12 cellular contexts compared by ENCODE assay signal in the genomic region with DNA sequence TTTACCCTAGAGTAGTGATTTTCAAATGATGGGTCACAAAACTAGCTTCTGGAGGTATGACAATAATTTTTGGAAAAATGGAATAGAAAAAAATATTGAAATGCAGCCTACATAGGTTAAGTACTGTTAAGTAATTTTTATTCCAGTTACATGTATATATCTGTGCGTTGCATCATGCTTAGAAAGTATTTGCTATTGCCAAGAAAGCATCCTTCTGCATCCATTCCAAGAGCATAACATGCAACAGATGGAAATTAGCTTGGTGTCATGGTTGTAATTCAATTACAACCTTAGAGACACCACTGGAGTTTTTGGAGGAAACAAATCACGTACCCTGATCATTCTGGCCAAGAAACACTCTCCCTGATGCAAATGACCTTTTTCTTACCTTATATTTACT. TPM values are rescaled to one million over a fixed set of nuclear protein-coding genes. Genes with fewer than 3 reads are reported as not detected.
DNase-seq lines count a peak whose midpoint lies in the region; ATAC-seq and TF ChIP-seq lines count a peak whose summit lies in the region.
"Had no signal": no experiment of that assay in that cellular context is flagged by ENCODE, and none has a peak within 500 bp of the region (broad histone marks: within the 10 kb centered on the region; RNA-seq: fewer than 3 reads in every experiment).

No MANE protein-coding gene starts in this region.

- TF ChIP-seq CTCF in Panc1 (IDR thresholded peaks at IDR 0.05) = no peak
- TF ChIP-seq CTCF in progenitor cell of endocrine pancreas (IDR thresholded peaks at IDR 0.05; ENCODE audit: unreplicated experiment) = no peak

- H3K9me3 Mint-ChIP-seq in activated T-cell treated with anti-CD3 and anti-CD28 coated beads, Interleukin-2, amount 50 U/mL, for 24 hours = no peaks in the 10 kb centered on the region
- H3K9me3 Mint-ChIP-seq in dendritic cell treated with granulocyte-macrophage colony-stimulating factor and Interleukin-4, amounts not matched to agents 40 ng/mL and 50 ng/mL, for 4 days = no peaks in the 10 kb centered on the region
- no peaks in the 10 kb centered on the region for H3K9me3 Mint-ChIP-seq in progenitor cell of endocrine pancreas (ENCODE audit: low read depth)

- no peaks in the 10 kb centered on the region for H3K27me3 Mint-ChIP-seq in activated T-cell treated with anti-CD3 and anti-CD28 coated beads, Interleukin-2, amount 50 U/mL, for 24 hours
- peaks cover 5% of the 10 kb centered on the region for H3K27me3 Mint-ChIP-seq in dendritic cell treated with granulocyte-macrophage colony-stimulating factor and Interleukin-4, amounts not matched to agents 40 ng/mL and 50 ng/mL, for 4 days
- H3K27me3 Mint-ChIP-seq in progenitor cell of endocrine pancreas = peaks cover 4% of the 10 kb centered on the region

- no peaks in the 10 kb centered on the region for H3K27me3 ChIP-seq in Panc1 (ENCODE audit: control insufficient read depth, insufficient read depth, low read length)
- H3K27me3 ChIP-seq: heart right ventricle had no signal

- peaks cover 6% of the 10 kb centered on the region; the same call in 1 of the 2 replicates for H3K4me1 ChIP-seq in Panc1 (ENCODE audit: control insufficient read depth, insufficient read depth, low read length)

- no peak overlapping the region for H3K27ac Mint-ChIP-seq in activated T-cell treated with anti-CD3 and anti-CD28 coated beads, Interleukin-2, amount 50 U/mL, for 24 hours
- no peak overlapping the region for H3K27ac Mint-ChIP-seq in dendritic cell treated with granulocyte-macrophage colony-stimulating factor and Interleukin-4, amounts not matched to agents 40 ng/mL and 50 ng/mL, for 4 days
- H3K27ac Mint-ChIP-seq in progenitor cell of endocrine pancreas = no peak overlapping the region

- no peak overlapping the region for H3K4me3 ChIP-seq in Panc1 (ENCODE audit: low read depth in 2 of 2, low read length in 2 of 2)

- ATAC-seq in Panc1 (no peak), HG03571 (IDR thresholded peaks at IDR 0.05; ENCODE audit: unreplicated experiment) (no peak)
- ATAC-seq: heart right ventricle had no signal

- CTCF ChIA-PET in Panc1 (lab: Charles Lee) = interaction anchor here (1.5 kb wide), 1 partner anchor 25 kb away, joined by 6 read pairs; no protein-coding TSS in a partner anchor

- intact Hi-C loops in Panc1 (cut with micrococcal nuclease; ENCODE audit: unreplicated experiment) = no loop called here
- intact Hi-C loops in dendritic cell treated with granulocyte-macrophage colony-stimulating factor and Interleukin-4, amounts not matched to agents 40 ng/mL and 50 ng/mL, for 4 days (cut with micrococcal nuclease) = no loop called here

- H3K9me3 ChIP-seq in Panc1 (ENCODE audit: control insufficient read depth, insufficient read depth, low read depth, low read length) = no peaks in the 10 kb centered on the region
- H3K9me3 ChIP-seq: heart right ventricle had no signal

- no peak for DNase-seq in activated T-cell treated with anti-CD3 and anti-CD28 coated beads, Interleukin-2, amount 50 U/mL, for 24 hours
- no peak for DNase-seq in activated T-cell treated with anti-CD3 and anti-CD28 coated beads, Interleukin-2, amount 50 U/mL, for 1 hour
- no peak for DNase-seq in Panc1 (ENCODE audit: low read depth, low spot score)
- no peak for DNase-seq in progenitor cell of endocrine pancreas (ENCODE audit: low spot score, unreplicated experiment)
- no peak for DNase-seq in stimulated activated CD8-positive, alpha-beta memory T cell treated with anti-CD3 and anti-CD28 coated beads, Interleukin-4, amount 100 ng/mL, for 48 hours
- no peak for DNase-seq in AG20443 (ENCODE audit: low spot score)
- DNase-seq: AML-193, cortex of kidney, heart right ventricle, mesendoderm had no signal

- peaks cover 45% of the 10 kb centered on the region for H3K36me3 Mint-ChIP-seq in activated T-cell treated with anti-CD3 and anti-CD28 coated beads, Interleukin-2, amount 50 U/mL, for 24 hours (ENCODE audit: low read depth)
- peaks cover 27% of the 10 kb centered on the region for H3K36me3 Mint-ChIP-seq in dendritic cell treated with granulocyte-macrophage colony-stimulating factor and Interleukin-4, amounts not matched to agents 40 ng/mL and 50 ng/mL, for 4 days (ENCODE audit: low read depth)
- peaks cover 6% of the 10 kb centered on the region for H3K36me3 Mint-ChIP-seq in progenitor cell of endocrine pancreas (ENCODE audit: insufficient read depth)

- peak overlapping the region; percentile 87 for H3K4me3 Mint-ChIP-seq in activated T-cell treated with anti-CD3 and anti-CD28 coated beads, Interleukin-2, amount 50 U/mL, for 24 hours
- H3K4me3 Mint-ChIP-seq in dendritic cell treated with granulocyte-macrophage colony-stimulating factor and Interleukin-4, amounts not matched to agents 40 ng/mL and 50 ng/mL, for 4 days = peak overlapping the region; percentile 17
- peak overlapping the region; percentile 80 for H3K4me3 Mint-ChIP-seq in progenitor cell of endocrine pancreas (ENCODE audit: low read depth)

- POLR2A ChIA-PET in Panc1 (lab: Charles Lee) = interaction anchor here (0.6 kb wide), 1 partner anchor 35 kb away, joined by 7 read pairs; no protein-coding TSS in a partner anchor

- H3K36me3 ChIP-seq in Panc1 (ENCODE audit: control insufficient read depth, insufficient read depth, low read length) = no peaks in the 10 kb centered on the region

- no peak overlapping the region for H3K27ac ChIP-seq in Panc1 (ENCODE audit: low read length)

- H3K4me1 Mint-ChIP-seq in activated T-cell treated with anti-CD3 and anti-CD28 coated beads, Interleukin-2, amount 50 U/mL, for 24 hours (ENCODE audit: low read depth) = peaks cover 60% of the 10 kb centered on the region
- peaks cover 59% of the 10 kb centered on the region for H3K4me1 Mint-ChIP-seq in dendritic cell treated with granulocyte-macrophage colony-stimulating factor and Interleukin-4, amounts not matched to agents 40 ng/mL and 50 ng/mL, for 4 days (ENCODE audit: low read depth)
- H3K4me1 Mint-ChIP-seq in progenitor cell of endocrine pancreas (ENCODE audit: low read depth) = peaks cover 30% of the 10 kb centered on the region

- in situ Hi-C loops in Panc1 (cut with HindIII; ENCODE audit: low pct_unique_long_range_greater_than_20kb, low sequenced_read_pairs) = no loop called here

- BruUV-seq in Panc1 (replicated peaks; lab: Mats Ljungman, UMichigan) = TSS peak; percentile 78

RNA-seq across cellular contexts. Expression of a gene that starts 1.7 kb away (rescaled TPM):
- total RNA-seq in Panc1 (2021; ENCODE audit: unreplicated experiment) = 83.2 TPM
- 113 TPM for polyA plus RNA-seq in Panc1 (2012; ENCODE audit: insufficient read length)
- 96.0 and 99.8 TPM in 2 replicates for total RNA-seq in progenitor cell of endocrine pancreas

Comparison
In these comparisons a context has a peak if more than half of its experiments do, and no peak if none do; other contexts are left out.
1. H3K4me3 Mint-ChIP-seq: peak in every context shown above with its lines; median percentile 87 in activated T-cell treated with anti-CD3 and anti-CD28 coated beads, Interleukin-2, amount 50 U/mL, for 24 hours; 80 in progenitor cell of endocrine pancreas; 17 in dendritic cell treated with granulocyte-macrophage colony-stimulating factor and Interleukin-4, amounts not matched to agents 40 ng/mL and 50 ng/mL, for 4 days.